Comparison of ENCODE assay signal across 8 cellular contexts in genomic region chr9:72443855-72444254, GRCh38.
DNase-seq lines count a peak whose midpoint lies in the region; ATAC-seq and TF ChIP-seq lines count a peak whose summit lies in the region.

No MANE protein-coding gene starts in this region.

- BruUV-seq in PC-3 (replicated peaks; lab: Mats Ljungman, UMichigan): no TSS peak

- H3F3A ChIP-seq in PC-3 (ENCODE audit: low read length, unreplicated experiment): peaks cover 13% of the 10 kb centered on the region

- H3K4me2 ChIP-seq in PC-3 (ENCODE audit: low read length): peak overlapping the region; percentile 59

- POLR2A ChIA-PET in PC-3 (lab: Charles Lee; ENCODE audit: unreplicated experiment): no interaction called here

- H2AFZ ChIP-seq in PC-3 (ENCODE audit: low read length): no peak overlapping the region

- no peaks in the 10 kb centered on the region for H3K9me3 Mint-ChIP-seq in glutamatergic neuron (ENCODE audit: unreplicated experiment)

- H4K20me1 ChIP-seq in PC-3 (ENCODE audit: low read length): no peaks in the 10 kb centered on the region

- H3K4me3 ChIP-seq in PC-3 (ENCODE audit: low read length): no peak overlapping the region
- H3K4me3 ChIP-seq in fibroblast of mammary gland (ENCODE audit: control insufficient read depth, low read depth, low read length): no peak overlapping the region

- no peak overlapping the region for H3K4me3 Mint-ChIP-seq in glutamatergic neuron (ENCODE audit: unreplicated experiment)

- no peak overlapping the region for H3K9ac ChIP-seq in PC-3 (ENCODE audit: low read length)

- intact Hi-C loops in PC-3 (cut with micrococcal nuclease): loop anchor here (1.0 to 5.0 kb wide), 6 partner anchors 33 to 152 kb away; partner anchors contain the start of gene ZFAND5

- peak; percentile 66 for DNase-seq in A172 (ENCODE audit: low spot score)
- DNase-seq in PC-3: peak; percentile 57
- peak; percentile 10 for DNase-seq in fibroblast of mammary gland (ENCODE audit: low read depth)
- DNase-seq in NCI-H1048 (lab: John Stamatoyannopoulos, UW): no peak
- no peak for DNase-seq in glutamatergic neuron
- DNase-seq in midbrain (lab: John Stamatoyannopoulos, UW): no peak

- ATAC-seq in GM18520 (IDR thresholded peaks at IDR 0.05; ENCODE audit: unreplicated experiment) (peak; percentile 86), HG02884 (IDR thresholded peaks at IDR 0.05; ENCODE audit: unreplicated experiment) (peak; percentile 92), PC-3 (peak; percentile 41)

- peak overlapping the region; percentile 83 for H3K27ac ChIP-seq in PC-3 (ENCODE audit: low read length)

- no peaks in the 10 kb centered on the region for H3K36me3 Mint-ChIP-seq in glutamatergic neuron (ENCODE audit: unreplicated experiment)

- TF ChIP-seq CTCF in PC-3 (conservative IDR thresholded peaks at IDR 0.05; ENCODE audit: low read depth, low read length): no peak
- TF ChIP-seq CTCF in fibroblast of mammary gland (conservative IDR thresholded peaks at IDR 0.05; ENCODE audit: control insufficient read depth, insufficient read depth, low read depth, low read length): no peak
- no peak for TF ChIP-seq CTCF in glutamatergic neuron (IDR thresholded peaks at IDR 0.05; ENCODE audit: partially characterized antibody, unreplicated experiment)

- H3K36me3 ChIP-seq in PC-3 (ENCODE audit: low read depth, low read length): no peaks in the 10 kb centered on the region

- H3K79me2 ChIP-seq in PC-3 (ENCODE audit: low read length): no peaks in the 10 kb centered on the region

- no peak overlapping the region for H3K27ac Mint-ChIP-seq in glutamatergic neuron (ENCODE audit: unreplicated experiment)

- H3K4me1 ChIP-seq in PC-3 (ENCODE audit: insufficient read depth, low read length): peaks cover 55% of the 10 kb centered on the region

- peaks cover 2% of the 10 kb centered on the region for H3K27me3 Mint-ChIP-seq in glutamatergic neuron (ENCODE audit: unreplicated experiment)

- no peaks in the 10 kb centered on the region for H3K9me2 ChIP-seq in PC-3 (replicated peaks; ENCODE audit: low read length)

- no peaks in the 10 kb centered on the region for H3K4me1 Mint-ChIP-seq in glutamatergic neuron (ENCODE audit: low read depth, unreplicated experiment)

- CTCF ChIA-PET in PC-3 (lab: Charles Lee): interaction anchor here (0.5 kb wide), 1 partner anchor 700 kb away, joined by 5 read pairs; no protein-coding TSS in a partner anchor

- no peaks in the 10 kb centered on the region for H3K9me3 ChIP-seq in PC-3 (ENCODE audit: low read length)

- H3K27me3 ChIP-seq in PC-3 (ENCODE audit: low read length): no peaks in the 10 kb centered on the region

Comparison
In these comparisons a context has a peak if more than half of its experiments do, and no peak if none do; other contexts are left out.
1. DNase-seq: peak in A172 (single experiment), PC-3 (single experiment) and fibroblast of mammary gland (single experiment); none in NCI-H1048 (single experiment), glutamatergic neuron (single experiment) and midbrain (single experiment).
2. ATAC-seq: peak in every context shown above with its lines; median percentile 92 in HG02884; 86 in GM18520; 41 in PC-3.